Comparison of ENCODE assay signal across 8 cellular contexts in the genomic region with DNA sequence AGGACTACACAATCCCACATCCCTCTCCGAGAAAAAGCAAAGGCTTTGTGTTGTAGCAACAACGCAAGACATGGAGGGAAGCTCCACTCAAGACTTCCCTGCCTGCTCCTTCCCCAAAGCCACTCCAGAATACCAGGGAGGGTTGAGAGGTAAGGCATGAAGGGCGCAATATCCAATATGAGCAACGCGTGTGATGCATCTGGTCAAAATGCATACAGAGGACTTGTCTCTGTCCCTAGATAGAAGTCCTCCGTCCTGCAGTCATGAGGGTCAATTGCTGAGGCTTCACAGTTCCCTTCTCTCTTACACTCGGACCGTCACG. TPM values are rescaled to one million over a fixed set of nuclear protein-coding genes. Genes with fewer than 3 reads are reported as not detected.
DNase-seq lines count a peak whose midpoint lies in the region; ATAC-seq lines count a peak whose summit lies in the region.

No MANE protein-coding gene starts in this region.

- H3K36me3 ChIP-seq in ES-I3 (ENCODE audit: insufficient read depth, low read length): no peaks in the 10 kb centered on the region
- H3K36me3 ChIP-seq in iPS-20b (ENCODE audit: insufficient read depth, low read depth, low read length): 0 out of 2 replicates have a peak, but pooled peaks cover 4% of the 10 kb centered on the region

- peak overlapping the region; percentile 93 for H3K4me3 ChIP-seq in iPS-20b (ENCODE audit: low read length)

- peaks cover 12% of the 10 kb centered on the region for H3K36me3 Mint-ChIP-seq in activated naive CD8-positive, alpha-beta T cell treated with anti-CD3 and anti-CD28 coated beads for 36 hours

- no peaks in the 10 kb centered on the region for H3K9me3 ChIP-seq in ES-I3 (ENCODE audit: control insufficient read depth, insufficient read depth, low read length)
- no peaks in the 10 kb centered on the region for H3K9me3 ChIP-seq in iPS-20b (ENCODE audit: insufficient read depth, low read depth, low read length)

- H3K9me3 Mint-ChIP-seq in activated naive CD8-positive, alpha-beta T cell treated with anti-CD3 and anti-CD28 coated beads for 36 hours: no peaks in the 10 kb centered on the region

- peaks cover 32% of the 10 kb centered on the region for H3K4me1 Mint-ChIP-seq in activated naive CD8-positive, alpha-beta T cell treated with anti-CD3 and anti-CD28 coated beads for 36 hours

- no peak for DNase-seq in activated naive CD8-positive, alpha-beta T cell treated with anti-CD3 and anti-CD28 coated beads for 36 hours
- DNase-seq in substantia nigra (lab: John Stamatoyannopoulos, UW) (peak in 3 of 49 donors; percentile 39 to 48 (median 42)), middle frontal gyrus (ENCODE audit: extremely low spot score, low spot score) (no peak), COR-L47 (lab: John Stamatoyannopoulos, UW) (no peak), EL (no peak)

- H3K27me3 Mint-ChIP-seq in activated naive CD8-positive, alpha-beta T cell treated with anti-CD3 and anti-CD28 coated beads for 36 hours: no peaks in the 10 kb centered on the region

- no peaks in the 10 kb centered on the region for H3K4me1 ChIP-seq in ES-I3 (ENCODE audit: insufficient read depth, low read length)
- H3K4me1 ChIP-seq in iPS-20b (ENCODE audit: insufficient read depth, low read length): peaks cover 14% of the 10 kb centered on the region; the same call in 1 of the 2 replicates

- H3K27ac ChIP-seq in iPS-20b (ENCODE audit: low read length) (peak overlapping the region; percentile 15), substantia nigra (ENCODE audit: low read depth, low read length, poor library complexity, severe bottlenecking) (peak overlapping the region; percentile 84)

- peak overlapping the region; percentile 100 for H3K4me3 Mint-ChIP-seq in activated naive CD8-positive, alpha-beta T cell treated with anti-CD3 and anti-CD28 coated beads for 36 hours

- H3K9ac ChIP-seq in ES-I3 (ENCODE audit: low read depth, low read length) (peak overlapping the region; percentile 77), iPS-20b (ENCODE audit: low read depth, low read length) (peak overlapping the region; percentile 91)

- H3K27ac Mint-ChIP-seq in activated naive CD8-positive, alpha-beta T cell treated with anti-CD3 and anti-CD28 coated beads for 36 hours: peak overlapping the region; percentile 96

- ATAC-seq in HG03378 (IDR thresholded peaks at IDR 0.05; ENCODE audit: unreplicated experiment): peak; percentile 32

- H3K27me3 ChIP-seq in iPS-20b (ENCODE audit: insufficient read depth, low read length): no peaks in the 10 kb centered on the region

RNA-seq across cellular contexts. Expression of a gene that starts 0.5 kb away (rescaled TPM):
- total RNA-seq in activated naive CD8-positive, alpha-beta T cell treated with anti-CD3 and anti-CD28 coated beads for 36 hours: 10 to 100 TPM; 41.1 to 46.0 TPM

RNA-seq across cellular contexts. Expression of a gene that starts 0.9 kb away (rescaled TPM):
- total RNA-seq in activated naive CD8-positive, alpha-beta T cell treated with anti-CD3 and anti-CD28 coated beads for 36 hours: 10 to 100 TPM; 17.0 to 17.4 TPM
